37 cellular contexts compared by ENCODE assay signal in genomic region chr5:96262105-96262504, GRCh38.
"Had no signal": no experiment of that assay in that cellular context is flagged by ENCODE, and none has a peak within 500 bp of the region (broad histone marks: within the 10 kb centered on the region; RNA-seq: fewer than 3 reads in every experiment).

No MANE protein-coding gene starts in this region.

- H3K36me3 ChIP-seq: ascending aorta, cardiac muscle cell had no signal

- H3K4me3 Mint-ChIP-seq: activated CD4-positive, alpha-beta memory T cell treated with anti-CD3 and anti-CD28 coated beads, Interleukin-2, amount 10 ng/mL, durations not matched to agents 7 days and 5 days; activated CD4-positive, alpha-beta T cell treated with anti-CD3 and anti-CD28 coated beads for 36 hours; activated CD4-positive, alpha-beta T cell treated with anti-CD3 and anti-CD28 coated beads, Interleukin-2, amount 10 ng/mL, durations not matched to agents 7 days and 5 days; activated CD8-positive, alpha-beta memory T cell treated with anti-CD3 and anti-CD28 coated beads, Interleukin-2, amount 10 ng/mL, durations not matched to agents 7 days and 5 days; activated CD8-positive, alpha-beta T cell treated with anti-CD3 and anti-CD28 coated beads, Interleukin-2, amount 10 ng/mL, durations not matched to agents 7 days and 5 days; activated naive CD4-positive, alpha-beta T cell treated with anti-CD3 and anti-CD28 coated beads, Interleukin-2, amount 10 ng/mL, durations not matched to agents 7 days and 5 days; activated naive CD4-positive, alpha-beta T cell treated with anti-CD3 and anti-CD28 coated beads, Interleukin-2, amount 50 U/mL, for 24 hours; activated naive CD8-positive, alpha-beta T cell; activated naive CD8-positive, alpha-beta T cell treated with anti-CD3 and anti-CD28 coated beads, Interleukin-2, amount 10 ng/mL, durations not matched to agents 7 days and 5 days; activated naive CD8-positive, alpha-beta T cell treated with anti-CD3 and anti-CD28 coated beads, Interleukin-2, amount 50 U/mL, for 24 hours; activated T-cell treated with anti-CD3 and anti-CD28 coated beads, Interleukin-2, amount 50 U/mL, for 24 hours; brain; central memory CD8-positive, alpha-beta T cell; T-helper 1 cell treated with Interleukin-12 subunit alpha and Interleukin-12 subunit beta and Interleukin-4 antibody, amounts not matched to agents 30 μg/mL and 1 μg/mL, for 36 hours; T-helper 2 cell treated with Interferon-gamma antibody and Interleukin-4, amounts not matched to agents 5 μg/mL and 100 μg/mL, for 36 hours had no signal

- H3K36me3 Mint-ChIP-seq: activated naive CD4-positive, alpha-beta T cell treated with anti-CD3 and anti-CD28 coated beads, Interleukin-2, amount 10 ng/mL, durations not matched to agents 7 days and 5 days; activated naive CD8-positive, alpha-beta T cell treated with anti-CD3 and anti-CD28 coated beads, Interleukin-2, amount 10 ng/mL, durations not matched to agents 7 days and 5 days; brain had no signal

- H3K4me3 ChIP-seq: ascending aorta, cardiac muscle cell had no signal

- H3K4me1 Mint-ChIP-seq: activated naive CD4-positive, alpha-beta T cell treated with anti-CD3 and anti-CD28 coated beads, Interleukin-2, amount 10 ng/mL, durations not matched to agents 7 days and 5 days; activated naive CD4-positive, alpha-beta T cell treated with anti-CD3 and anti-CD28 coated beads, Interleukin-2, amount 50 U/mL, for 24 hours; activated naive CD8-positive, alpha-beta T cell treated with anti-CD3 and anti-CD28 coated beads, Interleukin-2, amount 10 ng/mL, durations not matched to agents 7 days and 5 days; central memory CD8-positive, alpha-beta T cell had no signal

- H3K27me3 Mint-ChIP-seq: activated naive CD8-positive, alpha-beta T cell treated with anti-CD3 and anti-CD28 coated beads, Interleukin-2, amount 10 ng/mL, durations not matched to agents 7 days and 5 days; brain had no signal

- DNase-seq: activated CD4-positive, alpha-beta memory T cell treated with anti-CD3 and anti-CD28 coated beads, Interleukin-2, amount 10 ng/mL, durations not matched to agents 7 days and 5 days; activated CD4-positive, alpha-beta T cell treated with anti-CD3 and anti-CD28 coated beads for 1 hour; activated CD4-positive, alpha-beta T cell treated with anti-CD3 and anti-CD28 coated beads for 36 hours; activated CD4-positive, alpha-beta T cell treated with anti-CD3 and anti-CD28 coated beads for 48 hours; activated CD4-positive, alpha-beta T cell treated with anti-CD3 and anti-CD28 coated beads, Interleukin-2, amount 10 ng/mL, durations not matched to agents 7 days and 5 days; activated CD4-positive, alpha-beta T cell treated with anti-CD3 and anti-CD28 coated beads, Interleukin-2, amount 50 U/mL, for 48 hours; activated CD4-positive, CD25-positive, alpha-beta regulatory T cell; activated CD8-positive, alpha-beta memory T cell treated with anti-CD3 and anti-CD28 coated beads for 24 hours; activated CD8-positive, alpha-beta memory T cell treated with anti-CD3 and anti-CD28 coated beads, Interleukin-2, amount 10 ng/mL, durations not matched to agents 7 days and 5 days; activated CD8-positive, alpha-beta memory T cell treated with anti-CD3 and anti-CD28 coated beads, Interleukin-2, amount 50 U/mL, for 48 hours; activated CD8-positive, alpha-beta T cell treated with anti-CD3 and anti-CD28 coated beads, Interleukin-2, amount 10 ng/mL, durations not matched to agents 7 days and 5 days; activated effector memory CD4-positive, alpha-beta T cell treated with Interleukin-2 at 50 U/mL for 16 hours; activated gamma-delta T cell; activated naive CD4-positive, alpha-beta T cell treated with anti-CD3 and anti-CD28 coated beads, Interleukin-2, amount 10 ng/mL, durations not matched to agents 7 days and 5 days; activated naive CD4-positive, alpha-beta T cell treated with Interleukin-2 at 50 U/mL for 16 hours; activated naive CD8-positive, alpha-beta T cell treated with anti-CD3 and anti-CD28 coated beads, Interleukin-2, amount 10 ng/mL, durations not matched to agents 7 days and 5 days; activated naive CD8-positive, alpha-beta T cell treated with anti-CD3 and anti-CD28 coated beads, Interleukin-2, amount 50 U/mL, for 24 hours; activated T-cell treated with anti-CD3 and anti-CD28 coated beads, Interleukin-2, amount 50 U/mL, for 24 hours; activated T-cell treated with anti-CD3 and anti-CD28 coated beads, Interleukin-2, amount 50 U/mL, for 48 hours; amygdala; anterior cingulate cortex; caudate nucleus; cerebellar nuclear complex; T-helper 1 cell; T-helper 2 cell; T-helper 9 cell had no signal

- H3K27me3 ChIP-seq: ascending aorta, cardiac muscle cell had no signal

- H3K27ac Mint-ChIP-seq: activated CD4-positive, alpha-beta memory T cell treated with anti-CD3 and anti-CD28 coated beads, Interleukin-2, amount 10 ng/mL, durations not matched to agents 7 days and 5 days; activated CD4-positive, alpha-beta T cell treated with anti-CD3 and anti-CD28 coated beads for 36 hours; activated CD4-positive, alpha-beta T cell treated with anti-CD3 and anti-CD28 coated beads, Interleukin-2, amount 10 ng/mL, durations not matched to agents 7 days and 5 days; activated CD8-positive, alpha-beta memory T cell treated with anti-CD3 and anti-CD28 coated beads, Interleukin-2, amount 10 ng/mL, durations not matched to agents 7 days and 5 days; activated CD8-positive, alpha-beta T cell treated with anti-CD3 and anti-CD28 coated beads, Interleukin-2, amount 10 ng/mL, durations not matched to agents 7 days and 5 days; activated naive CD4-positive, alpha-beta T cell treated with anti-CD3 and anti-CD28 coated beads, Interleukin-2, amount 10 ng/mL, durations not matched to agents 7 days and 5 days; activated naive CD4-positive, alpha-beta T cell treated with anti-CD3 and anti-CD28 coated beads, Interleukin-2, amount 50 U/mL, for 24 hours; activated naive CD8-positive, alpha-beta T cell; activated naive CD8-positive, alpha-beta T cell treated with anti-CD3 and anti-CD28 coated beads, Interleukin-2, amount 10 ng/mL, durations not matched to agents 7 days and 5 days; activated naive CD8-positive, alpha-beta T cell treated with anti-CD3 and anti-CD28 coated beads, Interleukin-2, amount 50 U/mL, for 24 hours; activated T-cell treated with anti-CD3 and anti-CD28 coated beads, Interleukin-2, amount 50 U/mL, for 24 hours; activated T-helper 2 cell treated with anti-CD3 and anti-CD28 coated beads, Interferon-gamma antibody, Interleukin-2, Interleukin-4, amounts not matched to agents 10 μg/mL and 5 μg/mL and 100 μg/mL, durations not matched to agents 14 hours and 24 hours and 36 hours; brain; T-helper 1 cell treated with Interleukin-12 subunit alpha and Interleukin-12 subunit beta and Interleukin-4 antibody, amounts not matched to agents 30 μg/mL and 1 μg/mL, for 36 hours; T-helper 2 cell treated with Interferon-gamma antibody and Interleukin-4, amounts not matched to agents 5 μg/mL and 100 μg/mL, for 36 hours had no signal

- H3K9me3 Mint-ChIP-seq: activated naive CD4-positive, alpha-beta T cell treated with anti-CD3 and anti-CD28 coated beads, Interleukin-2, amount 10 ng/mL, durations not matched to agents 7 days and 5 days had no signal

- ATAC-seq: activated CD4-positive, alpha-beta T cell treated with anti-CD3 and anti-CD28 coated beads for 36 hours; activated CD4-positive, CD25-positive, alpha-beta regulatory T cell treated with anti-CD3 and anti-CD28 coated beads, Interleukin-2, amount 50 U/mL, for 24 hours; activated CD8-positive, alpha-beta memory T cell treated with anti-CD3 and anti-CD28 coated beads, Interleukin-2, amount 10 ng/mL, durations not matched to agents 7 days and 5 days; activated CD8-positive, alpha-beta T cell treated with anti-CD3 and anti-CD28 coated beads, Interleukin-2, amount 10 ng/mL, durations not matched to agents 7 days and 5 days; activated naive CD8-positive, alpha-beta T cell treated with anti-CD3 and anti-CD28 coated beads, Interleukin-2, amount 50 U/mL, for 24 hours had no signal

- H3K27ac ChIP-seq: ascending aorta, cardiac muscle cell, VCaP had no signal
